8 cellular contexts compared by ENCODE assay signal in the genomic region with DNA sequence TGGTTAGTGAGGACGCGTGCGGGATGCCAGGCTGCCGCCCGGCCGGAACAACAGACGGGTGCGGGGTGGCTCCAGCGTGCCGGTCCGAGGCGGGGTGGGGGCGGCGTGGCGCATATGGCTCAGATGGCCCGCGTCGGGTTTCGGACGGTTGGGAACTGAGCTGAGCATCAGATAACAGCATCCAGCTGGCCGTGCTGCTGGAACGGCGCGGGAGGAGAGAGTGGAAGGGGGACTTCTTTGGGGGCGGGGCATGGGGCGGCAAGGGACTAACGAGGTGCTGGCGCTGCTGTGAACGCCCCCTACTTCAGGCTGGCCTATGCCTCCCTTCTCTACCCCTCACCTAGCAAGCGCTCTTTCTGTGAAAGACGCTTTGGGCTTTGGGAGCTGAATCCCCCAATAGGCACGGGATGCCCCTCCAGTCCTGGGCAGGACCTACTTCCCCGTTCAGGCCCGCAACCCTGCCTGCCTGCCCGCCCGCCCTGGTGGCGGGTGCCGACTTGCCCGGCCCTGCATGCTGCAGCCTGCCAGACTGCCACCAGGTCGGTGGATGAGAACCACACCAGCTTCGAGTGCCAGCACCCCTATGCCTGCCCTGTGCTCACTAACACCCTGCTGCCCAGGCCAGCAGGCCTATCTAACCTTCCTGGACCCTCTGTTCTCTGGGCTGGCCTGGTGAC. TPM values are rescaled to one million over a fixed set of nuclear protein-coding genes. Genes with fewer than 3 reads are reported as not detected.
DNase-seq lines count a peak whose midpoint lies in the region; ATAC-seq and TF ChIP-seq lines count a peak whose summit lies in the region.

No MANE protein-coding gene starts in this region.

- H3K27me3 ChIP-seq in mammary epithelial cell (ENCODE audit: insufficient read depth, low read length) = no peaks in the 10 kb centered on the region
- no peaks in the 10 kb centered on the region for H3K27me3 ChIP-seq in layer of hippocampus (ENCODE audit: control insufficient read depth, insufficient read depth, low read length)

- peak overlapping the region; percentile 40 for H3K27ac ChIP-seq in mammary epithelial cell (ENCODE audit: insufficient read depth, low read depth, low read length)
- H3K27ac ChIP-seq in layer of hippocampus (ENCODE audit: low read depth, low read length) = peak overlapping the region; percentile 93

- no peaks in the 10 kb centered on the region for H3K36me3 ChIP-seq in mammary epithelial cell (ENCODE audit: insufficient read depth, low read length)

- CTCF ChIA-PET in mammary epithelial cell (lab: Charles Lee; ENCODE audit: low non-redundant PET) = interaction anchor here (0.6 to 0.8 kb wide), 7 partner anchors 27 to 136 kb away, joined by 3 to 7 read pairs (median 5); a partner anchor contains a TSS

- TF ChIP-seq CTCF in mammary epithelial cell (conservative IDR thresholded peaks at IDR 0.05 in 1 of 2, IDR thresholded peaks at IDR 0.05 in 1 of 2; ENCODE audit: extremely low read depth in 1 of 2, insufficient read depth in 1 of 2, low read depth in 1 of 2, low read length in 2 of 2) = peak in 1 of 2 donors; percentile 15

- peak overlapping the region; percentile 72 for H3K27ac Mint-ChIP-seq in stimulated activated naive B cell treated with anti-CD40 and anti-IgM and Interleukin-4, amounts not matched to agents 10 μg/mL and 1 μg/mL and 100 μg/mL, for 72 hours

- no peaks in the 10 kb centered on the region for H3K9me3 ChIP-seq in mammary epithelial cell (replicated peaks; ENCODE audit: insufficient read depth, low read length)

- H3K4me3 ChIP-seq in mammary epithelial cell (replicated peaks in 1 of 3; ENCODE audit: insufficient read depth in 1 of 3, low read depth in 2 of 3, low read length in 3 of 3) = peak overlapping the region; percentile 70 to 85 (median 77)

- H3K27me3 Mint-ChIP-seq in stimulated activated naive B cell treated with anti-CD40 and anti-IgM and Interleukin-4, amounts not matched to agents 10 μg/mL and 1 μg/mL and 100 μg/mL, for 72 hours = peaks cover 9 to 22% of the 10 kb centered on the region in 2 donors

- peaks cover 44% of the 10 kb centered on the region for H3K4me1 ChIP-seq in mammary epithelial cell (ENCODE audit: insufficient read depth, low read length)

- peaks cover 0 to 3% of the 10 kb centered on the region in 2 donors for H3K36me3 Mint-ChIP-seq in stimulated activated naive B cell treated with anti-CD40 and anti-IgM and Interleukin-4, amounts not matched to agents 10 μg/mL and 1 μg/mL and 100 μg/mL, for 72 hours

- no TSS peak for BruUV-seq in mammary epithelial cell (replicated peaks; lab: Mats Ljungman, UMichigan)

- intact Hi-C loops in mammary epithelial cell (cut with micrococcal nuclease) = loop anchor here (1.0 to 5.0 kb wide), 3 partner anchors 10 to 284 kb away; a partner anchor contains a TSS

- H3K9ac ChIP-seq in mammary epithelial cell (ENCODE audit: insufficient read depth, low read length) = peak overlapping the region; percentile 71

- in situ Hi-C loops in mammary epithelial cell (cut with MboI; ENCODE audit: low sequenced_read_pairs in 2 of 2) = no loop called here

- H3K9me3 Mint-ChIP-seq in stimulated activated naive B cell treated with anti-CD40 and anti-IgM and Interleukin-4, amounts not matched to agents 10 μg/mL and 1 μg/mL and 100 μg/mL, for 72 hours = no peaks in the 10 kb centered on the region

- H4K20me1 ChIP-seq in mammary epithelial cell (ENCODE audit: insufficient read depth, low read length) = no peaks in the 10 kb centered on the region

- no peak for DNase-seq in activated CD4-positive, CD25-positive, alpha-beta regulatory T cell treated with anti-CD3 and anti-CD28 coated beads, Interleukin-2, amount 50 U/mL, for 72 hours
- peak; percentile 29 to 48 (median 41) for DNase-seq in T-helper 1 cell
- peak; percentile 90 for DNase-seq in mammary epithelial cell
- DNase-seq in stimulated activated naive B cell treated with anti-CD40 and anti-IgM and Interleukin-4, amounts not matched to agents 10 μg/mL and 1 μg/mL and 100 μg/mL, for 72 hours = peak; percentile 44

- peaks cover 52 to 62% of the 10 kb centered on the region in 2 donors for H3K4me1 Mint-ChIP-seq in stimulated activated naive B cell treated with anti-CD40 and anti-IgM and Interleukin-4, amounts not matched to agents 10 μg/mL and 1 μg/mL and 100 μg/mL, for 72 hours

- WGBS in mammary epithelial cell (ENCODE audit: low coverage, missing lambda C conversion rate) = 0% methylated on average over 5 of the region's 41 CpGs

- peak; percentile 9 to 19 for ATAC-seq in activated CD4-positive, CD25-positive, alpha-beta regulatory T cell treated with anti-CD3 and anti-CD28 coated beads, Interleukin-2, amount 50 U/mL, for 24 hours
- peak; percentile 2 for ATAC-seq in HG03520 (IDR thresholded peaks at IDR 0.05; ENCODE audit: unreplicated experiment)
- peak; percentile 33 to 40 for ATAC-seq in stimulated activated naive B cell treated with anti-CD40 and anti-IgM and Interleukin-4, amounts not matched to agents 10 μg/mL and 1 μg/mL and 100 μg/mL, for 72 hours (replicated peaks)
- ATAC-seq in GM18861 (IDR thresholded peaks at IDR 0.05; ENCODE audit: unreplicated experiment) = no peak

- H3K79me2 ChIP-seq in mammary epithelial cell (ENCODE audit: insufficient read depth, low read length) = peaks cover 26% of the 10 kb centered on the region

- H3K4me2 ChIP-seq in mammary epithelial cell (ENCODE audit: insufficient read depth, low read depth, low read length) = peak overlapping the region; percentile 94

- H2AFZ ChIP-seq in mammary epithelial cell (ENCODE audit: low read depth, low read length) = peak overlapping the region; percentile 99

- dilution Hi-C loops in mammary epithelial cell (cut with HindIII; ENCODE audit: low sequenced_read_pairs) = no loop called here

- peak overlapping the region; percentile 84 for H3K4me3 Mint-ChIP-seq in stimulated activated naive B cell treated with anti-CD40 and anti-IgM and Interleukin-4, amounts not matched to agents 10 μg/mL and 1 μg/mL and 100 μg/mL, for 72 hours

RNA-seq across cellular contexts. Expression of a gene that starts 0.5 kb away (rescaled TPM):
- total RNA-seq in mammary epithelial cell = 10 to 100 TPM; 17.3 to 22.6 TPM
- 26.8 TPM for polyA plus RNA-seq in mammary epithelial cell
- polyA minus RNA-seq in mammary epithelial cell = 11.1 TPM

RNA-seq across cellular contexts. Expression of a gene that starts 3.9 kb away (rescaled TPM):
- total RNA-seq in mammary epithelial cell = under 1 TPM; 0.33 to 0.40 TPM
- polyA plus RNA-seq in mammary epithelial cell = not detected
- not detected for polyA minus RNA-seq in mammary epithelial cell

RNA-seq across cellular contexts. Expression of a gene that starts 10.2 kb away (rescaled TPM):
- total RNA-seq in mammary epithelial cell = 10 to 100 TPM in 1 of 2 donors, 1 to 10 TPM in 1; 9.1 to 11.3 TPM
- polyA plus RNA-seq in mammary epithelial cell = 8.3 TPM
- polyA minus RNA-seq in mammary epithelial cell = 35.9 TPM

RNA-seq across cellular contexts. Expression of a gene that starts 17.3 kb away (rescaled TPM):
- total RNA-seq in mammary epithelial cell = 10 to 100 TPM; 35.2 to 36.1 TPM
- polyA plus RNA-seq in mammary epithelial cell = 30.2 TPM
- 173 TPM for polyA minus RNA-seq in mammary epithelial cell

RNA-seq across cellular contexts. Expression of a gene that starts 52.8 kb away (rescaled TPM):
- 10 to 100 TPM in 1 of 2 donors, 1 to 10 TPM in 1; 1.7 to 12.6 TPM for total RNA-seq in mammary epithelial cell
- polyA plus RNA-seq in mammary epithelial cell = 12.9 TPM
- 29.5 TPM for polyA minus RNA-seq in mammary epithelial cell
